ENCODE assay signal across 22 cellular contexts in the genomic region with DNA sequence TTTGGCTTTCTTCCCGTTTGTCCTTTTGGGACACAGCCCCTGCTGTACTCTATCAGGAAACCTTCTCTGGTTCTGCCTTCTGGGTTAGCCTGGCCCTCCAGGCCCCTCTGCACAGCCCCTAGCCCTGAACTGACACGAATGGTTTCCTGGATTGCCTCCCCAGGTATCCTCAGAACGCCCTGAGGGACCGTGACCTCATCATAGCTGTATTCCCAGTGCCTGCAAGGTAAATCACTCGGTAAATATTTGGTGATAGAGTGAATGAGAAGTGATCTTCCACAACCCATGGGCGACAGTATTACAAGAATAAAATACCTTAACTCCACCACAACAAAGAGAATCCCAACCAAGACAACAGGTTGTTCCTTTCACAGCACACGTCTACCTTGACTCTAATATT.
DNase-seq lines count a peak whose midpoint lies in the region; FAIRE-seq and TF ChIP-seq lines count a peak whose summit lies in the region.
"Had no signal": no experiment of that assay in that cellular context is flagged by ENCODE, and none has a peak within 500 bp of the region (broad histone marks: within the 10 kb centered on the region; RNA-seq: fewer than 3 reads in every experiment).

No MANE protein-coding gene starts in this region.

- no peaks in the 10 kb centered on the region for H3K79me2 ChIP-seq in astrocyte (ENCODE audit: insufficient read depth, low read length)

- no peaks in the 10 kb centered on the region for H3K9me3 ChIP-seq in astrocyte (ENCODE audit: insufficient read depth, low read depth, low read length)
- H3K9me3 ChIP-seq: A549, SJCRH30 had no signal

- H3K27me3 Mint-ChIP-seq in astrocyte (ENCODE audit: low read depth, unreplicated experiment) (no peaks in the 10 kb centered on the region), nephron progenitor cell (ENCODE audit: low read depth, poor library complexity) (no peaks in the 10 kb centered on the region)

- TF ChIP-seq CTCF in astrocyte (IDR thresholded peaks at IDR 0.05; ENCODE audit: insufficient read depth, low read depth, low read length) (no peak), nephron progenitor cell (IDR thresholded peaks at IDR 0.05) (no peak)

- H3K4me3 Mint-ChIP-seq in astrocyte (ENCODE audit: unreplicated experiment): peak overlapping the region; percentile 64
- H3K4me3 Mint-ChIP-seq in nephron progenitor cell: peak overlapping the region; percentile 9
- H3K4me3 Mint-ChIP-seq: CD8-positive, alpha-beta T cell; H9 had no signal

- H3K4me1 ChIP-seq in astrocyte (ENCODE audit: insufficient read depth, low read length): peaks cover 42% of the 10 kb centered on the region
- H3K4me1 ChIP-seq: A549, SJCRH30 had no signal

- DNase-seq in COLO668 (lab: John Stamatoyannopoulos, UW; ENCODE audit: unreplicated experiment) (peak; percentile 45), ELF-1 (ENCODE audit: low read depth, low spot score) (peak; percentile 36), astrocyte (ENCODE audit: low read depth) (no peak), nephron progenitor cell (no peak), occipital lobe (lab: John Stamatoyannopoulos, UW) (no peak), amniotic stem cell (lab: John Stamatoyannopoulos, UW) (no peak), retina (no peak)
- DNase-seq: CD8-positive, alpha-beta T cell; DND-41; H9; Kasumi-1; MM.1S; NCI-H1092; NCI-H1694 treated with DMSO at 0.1 percent for 48 hours; NCI-H524 treated with DMSO at 0.1 percent for 48 hours; PC-9; SJCRH30 had no signal

- H3K36me3 ChIP-seq in astrocyte (ENCODE audit: insufficient read depth, low read length): no peaks in the 10 kb centered on the region
- H3K36me3 ChIP-seq: SJCRH30 had no signal

- no peak overlapping the region for H3K9ac ChIP-seq in astrocyte (ENCODE audit: low read length)

- H3K36me3 Mint-ChIP-seq in astrocyte (ENCODE audit: low read depth, unreplicated experiment): peaks cover 30% of the 10 kb centered on the region
- peaks cover 5% of the 10 kb centered on the region for H3K36me3 Mint-ChIP-seq in nephron progenitor cell (ENCODE audit: low read depth)

- peaks cover 42% of the 10 kb centered on the region for H3K4me1 Mint-ChIP-seq in astrocyte (ENCODE audit: low read depth, unreplicated experiment)
- H3K4me1 Mint-ChIP-seq in nephron progenitor cell: peaks cover 34% of the 10 kb centered on the region
- H3K4me1 Mint-ChIP-seq: H9 had no signal

- H3K27ac ChIP-seq in astrocyte (ENCODE audit: low read depth, low read length): no peak overlapping the region
- H3K27ac ChIP-seq: A549, PC-9, RWPE1, SJCRH30 had no signal

- no peak overlapping the region for H2AFZ ChIP-seq in astrocyte (ENCODE audit: low read depth, low read length)
- H2AFZ ChIP-seq: PC-9 had no signal

- H3K27ac Mint-ChIP-seq in astrocyte (ENCODE audit: unreplicated experiment) (peak overlapping the region; percentile 92), nephron progenitor cell (peak overlapping the region; percentile 6)
- H3K27ac Mint-ChIP-seq: CD8-positive, alpha-beta T cell; H9 had no signal

- no peak overlapping the region for H3K4me2 ChIP-seq in astrocyte (ENCODE audit: low read length)
- H3K4me2 ChIP-seq: A549, PC-9 had no signal

- H3K4me3 ChIP-seq in astrocyte (ENCODE audit: insufficient read depth, low read depth, low read length): no peak overlapping the region
- H3K4me3 ChIP-seq: A549, PC-9, SJCRH30 had no signal

- H3K27me3 ChIP-seq in astrocyte (ENCODE audit: insufficient read depth, low read length): no peaks in the 10 kb centered on the region
- H3K27me3 ChIP-seq: SJCRH30 had no signal

- H3K9me3 Mint-ChIP-seq in astrocyte (ENCODE audit: unreplicated experiment) (peaks cover 7% of the 10 kb centered on the region), nephron progenitor cell (no peaks in the 10 kb centered on the region)
- H3K9me3 Mint-ChIP-seq: CD8-positive, alpha-beta T cell; H9 had no signal

- no peak for FAIRE-seq in astrocyte (lab: Jason Lieb, UNC)
- FAIRE-seq: A549, D721Med, G401.6, HTR-8/SVneo had no signal

- no peaks in the 10 kb centered on the region for H4K20me1 ChIP-seq in astrocyte (ENCODE audit: insufficient read depth, low read length)

Comparison
In these comparisons a context has a peak if more than half of its experiments do, and no peak if none do; other contexts are left out.
1. DNase-seq: peak in COLO668 (single experiment) and ELF-1 (single experiment); none in astrocyte (single experiment), nephron progenitor cell (single experiment), occipital lobe (single experiment), amniotic stem cell (single experiment) and retina (single experiment).